16 cellular contexts compared by ENCODE assay signal in genomic region chr1:163471766-163472165, GRCh38.
A peak's percentile ranks its signal among the peaks of the same experiment; 100 is the strongest.
DNase-seq lines count a peak whose midpoint lies in the region; ATAC-seq and TF ChIP-seq lines count a peak whose summit lies in the region.
"Had no signal": no experiment of that assay in that cellular context is flagged by ENCODE, and none has a peak within 500 bp of the region (broad histone marks: within the 10 kb centered on the region; RNA-seq: fewer than 3 reads in every experiment).

No MANE protein-coding gene starts in this region.

- no peaks in the 10 kb centered on the region for H3K9me3 Mint-ChIP-seq in endodermal cell
- H3K9me3 Mint-ChIP-seq in nephron: no peaks in the 10 kb centered on the region
- no peaks in the 10 kb centered on the region for H3K9me3 Mint-ChIP-seq in activated CD8-positive, alpha-beta T cell treated with anti-CD3 and anti-CD28 coated beads, Interleukin-2, amount 10 ng/mL, durations not matched to agents 7 days and 5 days (ENCODE audit: insufficient read depth)
- H3K9me3 Mint-ChIP-seq: CD8-positive, alpha-beta T cell had no signal

- TF ChIP-seq CTCF in cardiac muscle cell (IDR thresholded peaks at IDR 0.05; ENCODE audit: low read depth, low read length) (no peak), endodermal cell (conservative IDR thresholded peaks at IDR 0.05) (no peak), nephron (IDR thresholded peaks at IDR 0.05; ENCODE audit: unreplicated experiment in 3 of 3) (no peak)

- CTCF ChIA-PET in activated CD8-positive, alpha-beta T cell treated with anti-CD3 and anti-CD28 coated beads, Interleukin-2, amount 10 ng/mL, durations not matched to agents 7 days and 5 days (lab: Charles Lee): no interaction called here

- intact Hi-C loops in left cardiac atrium (cut with DNase I): no loop called here

- ATAC-seq in left cardiac atrium (no peak), GM19455 (IDR thresholded peaks at IDR 0.05; ENCODE audit: unreplicated experiment) (no peak), HG03378 (IDR thresholded peaks at IDR 0.05; ENCODE audit: unreplicated experiment) (no peak)
- no peak for ATAC-seq in activated CD8-positive, alpha-beta T cell treated with anti-CD3 and anti-CD28 coated beads, Interleukin-2, amount 10 ng/mL, durations not matched to agents 7 days and 5 days
- ATAC-seq: CD8-positive, alpha-beta T cell had no signal

- DNase-seq in cardiac muscle cell (ENCODE audit: low read depth in 1 of 2, low spot score in 1 of 2) (no peak), left cardiac atrium (no peak), endodermal cell (no peak), NCI-H2107 (lab: John Stamatoyannopoulos, UW) (no peak)
- DNase-seq in activated CD8-positive, alpha-beta T cell treated with anti-CD3 and anti-CD28 coated beads, Interleukin-2, amount 10 ng/mL, durations not matched to agents 7 days and 5 days: no peak
- DNase-seq: 8988T; CD8-positive, alpha-beta T cell; IMR-90; NCI-H2171; NCI-H446; RPMI8226; SIG-M5 had no signal

- H3K36me3 Mint-ChIP-seq in endodermal cell (ENCODE audit: low read depth) (no peaks in the 10 kb centered on the region), nephron (ENCODE audit: low read depth) (no peaks in the 10 kb centered on the region)
- no peaks in the 10 kb centered on the region for H3K36me3 Mint-ChIP-seq in activated CD8-positive, alpha-beta T cell treated with anti-CD3 and anti-CD28 coated beads, Interleukin-2, amount 10 ng/mL, durations not matched to agents 7 days and 5 days (ENCODE audit: low read depth)
- H3K36me3 Mint-ChIP-seq: CD8-positive, alpha-beta T cell had no signal

- H3K27me3 ChIP-seq in cardiac muscle cell (no peaks in the 10 kb centered on the region), endodermal cell (ENCODE audit: control insufficient read depth, insufficient read depth, low read length, poor library complexity, severe bottlenecking) (no peaks in the 10 kb centered on the region)
- H3K27me3 ChIP-seq: BLaER1 had no signal

- no peak overlapping the region for H3K27ac Mint-ChIP-seq in endodermal cell
- peak overlapping the region; percentile 40 to 82 (median 60) for H3K27ac Mint-ChIP-seq in nephron
- H3K27ac Mint-ChIP-seq in activated CD8-positive, alpha-beta T cell treated with anti-CD3 and anti-CD28 coated beads, Interleukin-2, amount 10 ng/mL, durations not matched to agents 7 days and 5 days: no peak overlapping the region
- H3K27ac Mint-ChIP-seq: CD8-positive, alpha-beta T cell had no signal

- H3K36me3 ChIP-seq in cardiac muscle cell (no peaks in the 10 kb centered on the region), endodermal cell (ENCODE audit: control insufficient read depth, insufficient read depth, low read length) (no peaks in the 10 kb centered on the region)
- H3K36me3 ChIP-seq: BLaER1 had no signal

- H3K4me1 Mint-ChIP-seq in endodermal cell (no peaks in the 10 kb centered on the region), nephron (peaks cover 12% of the 10 kb centered on the region)
- H3K4me1 Mint-ChIP-seq in activated CD8-positive, alpha-beta T cell treated with anti-CD3 and anti-CD28 coated beads, Interleukin-2, amount 10 ng/mL, durations not matched to agents 7 days and 5 days (ENCODE audit: low read depth): no peaks in the 10 kb centered on the region

- H3K27me3 Mint-ChIP-seq in endodermal cell (ENCODE audit: insufficient read depth) (no peaks in the 10 kb centered on the region), nephron (ENCODE audit: low read depth) (no peaks in the 10 kb centered on the region)
- no peaks in the 10 kb centered on the region for H3K27me3 Mint-ChIP-seq in activated CD8-positive, alpha-beta T cell treated with anti-CD3 and anti-CD28 coated beads, Interleukin-2, amount 10 ng/mL, durations not matched to agents 7 days and 5 days (ENCODE audit: low read depth)

- no peak overlapping the region for H3K9ac ChIP-seq in endodermal cell (ENCODE audit: extremely low read depth, low read length, poor library complexity, severe bottlenecking)
- H3K9ac ChIP-seq: BLaER1 had no signal

- WGBS in endodermal cell (ENCODE audit: insufficient coverage in 1 of 2, insufficient read length in 1 of 2), 2 experiments: 92 to 93% methylated on average over 2 to 3 of the region's 3 CpGs

- H3K4me3 ChIP-seq in cardiac muscle cell: no peak overlapping the region
- H3K4me3 ChIP-seq in endodermal cell (ENCODE audit: low read length): no peak overlapping the region
- H3K4me3 ChIP-seq: BLaER1 had no signal

- H3K27ac ChIP-seq in cardiac muscle cell (peak overlapping the region; percentile 88), endodermal cell (ENCODE audit: low read depth, low read length) (peak overlapping the region; percentile 94)
- H3K27ac ChIP-seq: BLaER1 had no signal

- H3K4me3 Mint-ChIP-seq in endodermal cell (no peak overlapping the region), nephron (peak overlapping the region in 2 of 3 experiments; percentile 1 to 3)
- H3K4me3 Mint-ChIP-seq in activated CD8-positive, alpha-beta T cell treated with anti-CD3 and anti-CD28 coated beads, Interleukin-2, amount 10 ng/mL, durations not matched to agents 7 days and 5 days: no peak overlapping the region
- H3K4me3 Mint-ChIP-seq: CD8-positive, alpha-beta T cell had no signal

- H3K9me3 ChIP-seq in cardiac muscle cell (ENCODE audit: low read depth) (no peaks in the 10 kb centered on the region), endodermal cell (ENCODE audit: control insufficient read depth, low read length) (no peaks in the 10 kb centered on the region)
- H3K9me3 ChIP-seq: BLaER1 had no signal

- POLR2A ChIA-PET in activated CD8-positive, alpha-beta T cell treated with anti-CD3 and anti-CD28 coated beads, Interleukin-2, amount 10 ng/mL, durations not matched to agents 7 days and 5 days (lab: Charles Lee): no interaction called here

- H3K4me1 ChIP-seq in cardiac muscle cell (ENCODE audit: low read depth) (peaks cover 23% of the 10 kb centered on the region), endodermal cell (ENCODE audit: control insufficient read depth, insufficient read depth, low read length) (no peaks in the 10 kb centered on the region)
- H3K4me1 ChIP-seq: BLaER1 had no signal

Comparison
In these comparisons a context has a peak if more than half of its experiments do, and no peak if none do; other contexts are left out.
1. H3K27ac Mint-ChIP-seq: peak in nephron (3 of 3); none in endodermal cell (single experiment) and activated CD8-positive, alpha-beta T cell treated with anti-CD3 and anti-CD28 coated beads, Interleukin-2, amount 10 ng/mL, durations not matched to agents 7 days and 5 days (single experiment).
2. H3K4me3 Mint-ChIP-seq: peak in nephron (2 of 3); none in endodermal cell (single experiment) and activated CD8-positive, alpha-beta T cell treated with anti-CD3 and anti-CD28 coated beads, Interleukin-2, amount 10 ng/mL, durations not matched to agents 7 days and 5 days (single experiment).